ENCODE assay signal across 1 cellular context in genomic region chr1:58982259-58982998, GRCh38.
TF ChIP-seq lines count a peak whose summit lies in the region.

No MANE protein-coding gene starts in this region.

TF ChIP-seq in HepG2, 621 proteins besides CTCF, POLR2A, EP300 and RAD21 (continued from another document and continues in another):
- TF ChIP-seq ARID4A (CRISPR knock-in tag; IDR thresholded peaks at IDR 0.05; ENCODE audit: borderline replicate concordance) (no peak; the same call in 1 of the 2 replicates), HNF1A (IDR thresholded peaks at IDR 0.05; ENCODE audit: low read depth) (no peak), HNF1A (CRISPR knock-in tag; IDR thresholded peaks at IDR 0.05; ENCODE audit: borderline replicate concordance) (0 out of 2 replicates have a peak, but pooled peaks have one; percentile 26), ZNF691 (CRISPR knock-in tag; IDR thresholded peaks at IDR 0.05; ENCODE audit: borderline replicate concordance, low read depth) (no peak), LRRFIP1 (CRISPR knock-in tag; conservative IDR thresholded peaks at IDR 0.05) (no peak), ZNF3 (CRISPR knock-in tag; IDR thresholded peaks at IDR 0.05) (no peak), GPN1 (CRISPR knock-in tag; IDR thresholded peaks at IDR 0.05; ENCODE audit: borderline replicate concordance) (no peak), FOXP4 (CRISPR knock-in tag; IDR thresholded peaks at IDR 0.05) (peak; percentile 85), HOXA5 (CRISPR knock-in tag; IDR thresholded peaks at IDR 0.05) (no peak), ZNF225 (CRISPR knock-in tag; IDR thresholded peaks at IDR 0.05) (no peak), CC2D1A (CRISPR knock-in tag; IDR thresholded peaks at IDR 0.05) (0 out of 2 replicates have a peak, but pooled peaks have one; percentile 31), MLLT10 (CRISPR knock-in tag; IDR thresholded peaks at IDR 0.05) (no peak), DPF2 (CRISPR knock-in tag; IDR thresholded peaks at IDR 0.05; ENCODE audit: borderline replicate concordance, low read depth) (0 out of 2 replicates have a peak, but pooled peaks have one; percentile 33), GMEB1 (CRISPR knock-in tag; IDR thresholded peaks at IDR 0.05; ENCODE audit: borderline replicate concordance) (no peak), BORCS8-MEF2B (CRISPR knock-in tag; IDR thresholded peaks at IDR 0.05) (no peak), TCF7L2 (IDR thresholded peaks at IDR 0.05; ENCODE audit: low read depth, low read length) (no peak), AHDC1 (CRISPR knock-in tag; IDR thresholded peaks at IDR 0.05; ENCODE audit: borderline replicate concordance) (peak; percentile 33; the same call in 1 of the 2 replicates), CBX1 (IDR thresholded peaks at IDR 0.05; ENCODE audit: low read depth) (no peak), FOXA1 (IDR thresholded peaks at IDR 0.05) (no peak), FOXA1 (CRISPR knock-in tag; IDR thresholded peaks at IDR 0.05) (peak; percentile 61; the same call in 1 of the 2 replicates), TBL1XR1 (IDR thresholded peaks at IDR 0.05; ENCODE audit: borderline replicate concordance, low read length, partially characterized antibody) (peak; percentile 31), ELF3 (CRISPR knock-in tag; IDR thresholded peaks at IDR 0.05) (peak; percentile 48; the same call in 1 of the 2 replicates), NR3C1 (CRISPR knock-in tag; IDR thresholded peaks at IDR 0.05) (no peak), ZKSCAN5 (CRISPR knock-in tag; IDR thresholded peaks at IDR 0.05) (no peak), SMAD9 (CRISPR knock-in tag; IDR thresholded peaks at IDR 0.05) (no peak), ZNF776 (CRISPR knock-in tag; IDR thresholded peaks at IDR 0.05) (no peak), ZNF441 (CRISPR knock-in tag; IDR thresholded peaks at IDR 0.05; ENCODE audit: borderline replicate concordance) (no peak)
- TF ChIP-seq, protein P1, sequence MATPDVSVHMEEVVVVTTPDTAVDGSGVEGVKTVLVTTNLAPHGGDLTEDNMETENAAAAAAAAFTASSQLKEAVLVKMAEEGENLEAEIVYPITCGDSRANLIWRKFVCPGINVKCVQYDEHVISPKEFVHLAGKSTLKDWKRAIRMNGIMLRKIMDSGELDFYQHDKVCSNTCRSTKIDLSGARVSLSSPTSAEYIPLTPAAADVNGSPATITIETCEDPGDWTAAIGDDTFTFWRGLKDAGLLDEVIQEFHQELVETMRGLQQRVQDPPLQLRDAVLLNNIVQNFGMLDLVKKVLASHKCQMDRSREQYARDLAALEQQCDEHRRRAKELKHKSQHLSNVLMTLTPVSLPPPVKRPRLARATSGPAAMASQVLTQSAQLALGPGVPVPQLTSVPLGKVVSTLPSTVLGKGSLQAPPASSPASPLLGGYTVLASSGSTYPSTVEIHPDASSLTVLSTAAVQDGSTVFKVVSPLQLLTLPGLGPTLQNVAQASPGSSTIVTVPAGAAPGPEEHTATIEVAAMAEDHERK (CRISPR knock-in tag; IDR thresholded peaks at IDR 0.05; ENCODE audit: low read depth) = no peak
- TF ChIP-seq, protein P2, sequence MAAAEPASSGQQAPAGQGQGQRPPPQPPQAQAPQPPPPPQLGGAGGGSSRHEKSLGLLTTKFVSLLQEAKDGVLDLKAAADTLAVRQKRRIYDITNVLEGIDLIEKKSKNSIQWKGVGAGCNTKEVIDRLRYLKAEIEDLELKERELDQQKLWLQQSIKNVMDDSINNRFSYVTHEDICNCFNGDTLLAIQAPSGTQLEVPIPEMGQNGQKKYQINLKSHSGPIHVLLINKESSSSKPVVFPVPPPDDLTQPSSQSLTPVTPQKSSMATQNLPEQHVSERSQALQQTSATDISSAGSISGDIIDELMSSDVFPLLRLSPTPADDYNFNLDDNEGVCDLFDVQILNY (CRISPR knock-in tag; conservative IDR thresholded peaks at IDR 0.05) = no peak
